ENCODE assay signal across 11 cellular contexts in the genomic region with DNA sequence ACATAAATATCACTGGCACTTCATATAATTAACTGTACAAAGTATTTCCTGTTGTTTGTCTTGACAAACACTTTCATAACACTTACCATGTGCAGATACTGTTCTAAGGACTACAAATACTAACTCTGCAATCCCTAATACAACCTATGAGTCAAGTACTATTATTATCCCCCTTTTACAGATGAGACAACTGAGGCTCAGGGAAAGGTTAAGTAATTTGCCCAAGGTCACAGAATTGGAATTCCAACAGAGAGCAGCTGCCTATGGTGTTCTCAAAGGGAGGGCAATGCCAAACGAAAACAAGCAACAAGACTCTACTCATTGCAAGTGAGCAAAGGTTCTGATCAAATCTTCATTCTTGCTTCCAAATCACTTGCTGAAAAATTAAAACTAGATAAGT.
DNase-seq lines count a peak whose midpoint lies in the region; ATAC-seq and TF ChIP-seq lines count a peak whose summit lies in the region.
"Had no signal": no experiment of that assay in that cellular context is flagged by ENCODE, and none has a peak within 500 bp of the region (broad histone marks: within the 10 kb centered on the region; RNA-seq: fewer than 3 reads in every experiment).

No MANE protein-coding gene starts in this region.

- peaks cover 5% of the 10 kb centered on the region for H3K27me3 Mint-ChIP-seq in nephron (ENCODE audit: low read depth)

- intact Hi-C loops in mucosa of descending colon (cut with DNase I, micrococcal nuclease), result no loop called here

- no peak for ATAC-seq in HG03159 (IDR thresholded peaks at IDR 0.05; ENCODE audit: unreplicated experiment)
- ATAC-seq in mucosa of descending colon, result no peak
- no peak for ATAC-seq in HG03432 (IDR thresholded peaks at IDR 0.05; ENCODE audit: unreplicated experiment)
- ATAC-seq: K562, T-cell had no signal

- WGBS in tibial nerve, 2 donors, result 73 to 77% methylated on average over 1 of the region's 1 CpG

- H3K4me1 Mint-ChIP-seq in nephron, result peaks cover 63% of the 10 kb centered on the region
- H3K4me1 Mint-ChIP-seq: T-cell had no signal

- DNase-seq in epithelial cell of prostate (ENCODE audit: low read depth, low spot score), result no peak
- DNase-seq in tibial nerve (ENCODE audit: low spot score in 2 of 2), result no peak
- DNase-seq in mucosa of descending colon, result no peak
- DNase-seq: midbrain, T-cell had no signal

- no peaks in the 10 kb centered on the region for H3K9me3 Mint-ChIP-seq in nephron

- H3K4me3 Mint-ChIP-seq in nephron, result no peak overlapping the region
- H3K4me3 Mint-ChIP-seq: T-cell had no signal

- H3K4me3 ChIP-seq in OCI-LY3 (ENCODE audit: low read length), result no peak overlapping the region
- H3K4me3 ChIP-seq in tibial nerve, result no peak overlapping the region
- no peak overlapping the region for H3K4me3 ChIP-seq in mucosa of descending colon
- H3K4me3 ChIP-seq: K562 had no signal

- no peak for TF ChIP-seq EP300 in tibial nerve (IDR thresholded peaks at IDR 0.05)

- H3K27me3 ChIP-seq in OCI-LY3 (ENCODE audit: low read depth, low read length) (no peaks in the 10 kb centered on the region), tibial nerve (no peaks in the 10 kb centered on the region)
- H3K27me3 ChIP-seq: foreskin keratinocyte had no signal

- no peak overlapping the region for H3K9ac ChIP-seq in OCI-LY3 (ENCODE audit: low read length)

- no peaks in the 10 kb centered on the region for H3K9me3 ChIP-seq in OCI-LY3 (ENCODE audit: insufficient read depth, low read length)
- no peaks in the 10 kb centered on the region for H3K9me3 ChIP-seq in tibial nerve
- H3K9me3 ChIP-seq in mucosa of descending colon, result no peaks in the 10 kb centered on the region

- TF ChIP-seq CTCF in OCI-LY3 (IDR thresholded peaks at IDR 0.05; ENCODE audit: low read depth, low read length) (no peak), nephron (IDR thresholded peaks at IDR 0.05; ENCODE audit: unreplicated experiment in 3 of 3) (no peak), tibial nerve (IDR thresholded peaks at IDR 0.05) (no peak), mucosa of descending colon (IDR thresholded peaks at IDR 0.05) (no peak)

- 0 out of 2 replicates have a peak overlapping the region, but pooled peaks have one; percentile 91 for H2AFZ ChIP-seq in OCI-LY3 (ENCODE audit: low read depth, low read length)

- H3K36me3 ChIP-seq in OCI-LY3 (replicated peaks; ENCODE audit: low read depth, low read length) (no peaks in the 10 kb centered on the region), tibial nerve (no peaks in the 10 kb centered on the region), mucosa of descending colon (ENCODE audit: low read depth) (no peaks in the 10 kb centered on the region)

- H3K36me3 Mint-ChIP-seq in nephron (ENCODE audit: low read depth), result no peaks in the 10 kb centered on the region
- H3K36me3 Mint-ChIP-seq: T-cell had no signal

- no peak overlapping the region for H3K27ac ChIP-seq in OCI-LY3 (ENCODE audit: low read length)
- peak overlapping the region; percentile 74 for H3K27ac ChIP-seq in epithelial cell of prostate
- peak overlapping the region in 3 of 4 donors; percentile 37 to 71 (median 51) for H3K27ac ChIP-seq in tibial nerve
- H3K27ac ChIP-seq: foreskin keratinocyte had no signal

- H3K4me1 ChIP-seq in OCI-LY3 (ENCODE audit: low read length) (peaks cover 23% of the 10 kb centered on the region), tibial nerve (peaks cover 0 to 20% (median 3%) of the 10 kb centered on the region in 4 donors), mucosa of descending colon (ENCODE audit: low read depth) (peaks cover 47% of the 10 kb centered on the region)

- H3K79me2 ChIP-seq in OCI-LY3 (ENCODE audit: low read length), result no peaks in the 10 kb centered on the region

- peak overlapping the region; percentile 78; the same call in 1 of the 2 replicates for H3K4me2 ChIP-seq in OCI-LY3 (ENCODE audit: low read length)

- no peak for TF ChIP-seq POLR2A in tibial nerve (IDR thresholded peaks at IDR 0.05)

- peak overlapping the region; percentile 96 to 99 (median 98) for H3K27ac Mint-ChIP-seq in nephron
- H3K27ac Mint-ChIP-seq: T-cell had no signal

- H4K20me1 ChIP-seq in OCI-LY3 (ENCODE audit: insufficient read depth, low read length), result no peaks in the 10 kb centered on the region
